10 cellular contexts compared by ENCODE assay signal in genomic region chr15:67124111-67124510, GRCh38. TPM values are rescaled to one million over a fixed set of nuclear protein-coding genes. Genes with fewer than 3 reads are reported as not detected.
A peak's percentile ranks its signal among the peaks of the same experiment; 100 is the strongest.
DNase-seq lines count a peak whose midpoint lies in the region; ATAC-seq, FAIRE-seq and TF ChIP-seq lines count a peak whose summit lies in the region.
"Had no signal": no experiment of that assay in that cellular context is flagged by ENCODE, and none has a peak within 500 bp of the region (broad histone marks: within the 10 kb centered on the region; RNA-seq: fewer than 3 reads in every experiment).

No MANE protein-coding gene starts in this region.

- H3K36me3 ChIP-seq in Panc1 (ENCODE audit: control insufficient read depth, insufficient read depth, low read length), result no peaks in the 10 kb centered on the region
- no peaks in the 10 kb centered on the region for H3K36me3 ChIP-seq in endothelial cell of umbilical vein (ENCODE audit: control insufficient read depth in 2 of 2, extremely low read depth in 1 of 2, insufficient read depth in 2 of 2, low read length in 2 of 2)
- no peaks in the 10 kb centered on the region for H3K36me3 ChIP-seq in gastrocnemius medialis

- no peak overlapping the region for H2AFZ ChIP-seq in endothelial cell of umbilical vein (ENCODE audit: low read depth, low read length)

- DNase-seq in CMK (ENCODE audit: low read depth), result peak; percentile 29
- no peak for DNase-seq in Panc1 (ENCODE audit: low read depth, low spot score)
- no peak for DNase-seq in endothelial cell of umbilical vein (ENCODE audit: low read depth, low spot score)
- no peak for DNase-seq in gastrocnemius medialis
- no peak for DNase-seq in NCI-H1105 treated with DMSO at 0.1 percent for 48 hours (lab: John Stamatoyannopoulos, UW)
- DNase-seq in kidney tubule cell (ENCODE audit: low spot score), result no peak
- no peak for DNase-seq in HEK293T (ENCODE audit: extremely low spot score)
- DNase-seq: GDM1, NCI-H187 treated with DMSO at 0.1 percent for 48 hours had no signal

- H3K4me1 ChIP-seq in Panc1 (ENCODE audit: control insufficient read depth, insufficient read depth, low read length), result peaks cover 97% of the 10 kb centered on the region
- H3K4me1 ChIP-seq in endothelial cell of umbilical vein (ENCODE audit: control insufficient read depth, extremely low read depth, insufficient read depth, low read length), result peaks cover 76% of the 10 kb centered on the region
- peaks cover 92% of the 10 kb centered on the region in 2 donors for H3K4me1 ChIP-seq in gastrocnemius medialis

- no peak for TF ChIP-seq CTCF in Panc1 (IDR thresholded peaks at IDR 0.05)
- TF ChIP-seq CTCF in endothelial cell of umbilical vein (IDR thresholded peaks at IDR 0.05; ENCODE audit: extremely low read depth in 1 of 2, insufficient read depth in 1 of 2, low read depth in 1 of 2, low read length in 2 of 2), result no peak
- no peak for TF ChIP-seq CTCF in gastrocnemius medialis (IDR thresholded peaks at IDR 0.05 in 4 of 5, conservative IDR thresholded peaks at IDR 0.05 in 1 of 5)

- in situ Hi-C loops in Panc1 (cut with HindIII; ENCODE audit: low pct_unique_long_range_greater_than_20kb, low sequenced_read_pairs), result no loop called here
- in situ Hi-C loops in gastrocnemius medialis (cut with MboI; ENCODE audit: low sequenced_read_pairs in 4 of 4), result loop anchor here in 1 of 4 donors (10.0 kb wide), 1 partner anchor 49 kb away; no protein-coding TSS in a partner anchor

- H3K4me3 ChIP-seq in Panc1 (ENCODE audit: low read depth in 2 of 2, low read length in 2 of 2) (no peak overlapping the region), endothelial cell of umbilical vein (replicated peaks in 1 of 3; ENCODE audit: insufficient read depth in 1 of 3, low read depth in 1 of 3, low read length in 3 of 3) (no peak overlapping the region), gastrocnemius medialis (no peak overlapping the region)

- no peak for FAIRE-seq in endothelial cell of umbilical vein (lab: Jason Lieb, UNC)

- no peak for ATAC-seq in Panc1
- no peak for ATAC-seq in gastrocnemius medialis
- ATAC-seq in GM18907 (IDR thresholded peaks at IDR 0.05; ENCODE audit: unreplicated experiment), result no peak

- H3K9ac ChIP-seq in endothelial cell of umbilical vein (replicated peaks; ENCODE audit: extremely low read depth, insufficient read depth, low read length), result no peak overlapping the region

- H3K27me3 ChIP-seq in Panc1 (ENCODE audit: control insufficient read depth, insufficient read depth, low read length) (no peaks in the 10 kb centered on the region), endothelial cell of umbilical vein (ENCODE audit: control insufficient read depth in 2 of 2, insufficient read depth in 2 of 2, low read length in 2 of 2) (no peaks in the 10 kb centered on the region), gastrocnemius medialis (no peaks in the 10 kb centered on the region)

- CTCF ChIA-PET in Panc1 (lab: Charles Lee), result no interaction called here
- CTCF ChIA-PET in endothelial cell of umbilical vein (lab: Charles Lee), result interaction anchor here (0.9 to 1.3 kb wide), 3 partner anchors 11 to 19 kb away, joined by 3 to 5 read pairs (median 4); no protein-coding TSS in a partner anchor
- CTCF ChIA-PET in HEK293T (lab: Yijun Ruan, JAX), result interaction anchor here (0.9 kb wide), 1 partner anchor 178 kb away, joined by 3 read pairs; no protein-coding TSS in a partner anchor

- H3K79me2 ChIP-seq in endothelial cell of umbilical vein (ENCODE audit: control insufficient read depth, insufficient read depth, low read length), result peaks cover 93% of the 10 kb centered on the region

- H3K9me3 ChIP-seq in Panc1 (ENCODE audit: control insufficient read depth, insufficient read depth, low read depth, low read length) (no peaks in the 10 kb centered on the region), endothelial cell of umbilical vein (replicated peaks; ENCODE audit: control insufficient read depth, insufficient read depth, low read length) (no peaks in the 10 kb centered on the region), gastrocnemius medialis (no peaks in the 10 kb centered on the region)

- dilution Hi-C loops in endothelial cell of umbilical vein (cut with MboI; ENCODE audit: extremely low pct_ligation_motif_present, low sequenced_read_pairs), result no loop called here

- H3K9me1 ChIP-seq in endothelial cell of umbilical vein (replicated peaks; ENCODE audit: control insufficient read depth, extremely low read depth, insufficient read depth, low read length), result no peaks in the 10 kb centered on the region

- H4K20me1 ChIP-seq in endothelial cell of umbilical vein (replicated peaks; ENCODE audit: control insufficient read depth, extremely low read depth, insufficient read depth, low read length), result no peaks in the 10 kb centered on the region

- H3K27ac ChIP-seq in Panc1 (ENCODE audit: low read length) (peak overlapping the region; percentile 100), endothelial cell of umbilical vein (ENCODE audit: insufficient read depth, low read depth, low read length) (peak overlapping the region; percentile 80), gastrocnemius medialis (peak overlapping the region; percentile 92 to 98 (median 94))

- H3K4me2 ChIP-seq in endothelial cell of umbilical vein (ENCODE audit: insufficient read depth, low read length), result no peak overlapping the region

- TF ChIP-seq POLR2A in endothelial cell of umbilical vein (IDR thresholded peaks at IDR 0.05; ENCODE audit: low read depth, low read length) (no peak), gastrocnemius medialis (IDR thresholded peaks at IDR 0.05) (no peak)

- BruUV-seq in Panc1 (replicated peaks; lab: Mats Ljungman, UMichigan), result no TSS peak
- BruUV-seq in endothelial cell of umbilical vein (replicated peaks; lab: Mats Ljungman, UMichigan), result no TSS peak

- intact Hi-C loops in Panc1 (cut with micrococcal nuclease; ENCODE audit: unreplicated experiment) (loop anchor here (10.0 kb wide), 1 partner anchor 49 kb away; no protein-coding TSS in a partner anchor), endothelial cell of umbilical vein (cut with micrococcal nuclease) (no loop called here), gastrocnemius medialis (cut with DNase I; ENCODE audit: low total_unique reads) (no loop called here)

- POLR2A ChIA-PET in Panc1 (lab: Charles Lee) (interaction anchor here (0.6 to 1.5 kb wide), 7 partner anchors 11 to 53 kb away, joined by 3 to 4 read pairs (median 3); no protein-coding TSS in a partner anchor), endothelial cell of umbilical vein (lab: Charles Lee) (no interaction called here), HEK293T (lab: Yijun Ruan, JAX) (interaction anchor here (1.4 kb wide), 1 partner anchor 18 kb away, joined by 3 read pairs; no protein-coding TSS in a partner anchor)

TF ChIP-seq in endothelial cell of umbilical vein, 7 proteins besides CTCF, POLR2A, EP300 and RAD21:
- TF ChIP-seq MAX (IDR thresholded peaks at IDR 0.05; ENCODE audit: insufficient read depth, insufficient read length) (no peak), EZH2 (IDR thresholded peaks at IDR 0.05; ENCODE audit: borderline replicate concordance, low read depth, low read length, severe bottlenecking) (no peak), POLR2AphosphoS5 (IDR thresholded peaks at IDR 0.05; ENCODE audit: insufficient read depth, low read depth, low read length) (no peak), MYC (IDR thresholded peaks at IDR 0.05; ENCODE audit: low read depth, low read length) (no peak), FOS (IDR thresholded peaks at IDR 0.05; ENCODE audit: borderline replicate concordance, insufficient read depth, low read length) (no peak), GATA2 (IDR thresholded peaks at IDR 0.05; ENCODE audit: insufficient read depth, insufficient read length, low read depth, low read length) (no peak), JUN (IDR thresholded peaks at IDR 0.05; ENCODE audit: borderline replicate concordance, insufficient read depth, insufficient read length, low read depth) (no peak)

TF ChIP-seq in HEK293T, 16 proteins besides CTCF, POLR2A, EP300 and RAD21:
- TF ChIP-seq HDGF (IDR thresholded peaks at IDR 0.05; ENCODE audit: borderline replicate concordance) (no peak), FOXK2 (IDR thresholded peaks at IDR 0.05) (no peak), L3MBTL2 (conservative IDR thresholded peaks at IDR 0.05) (no peak), LEF1 (IDR thresholded peaks at IDR 0.05; ENCODE audit: borderline replicate concordance) (no peak), BHLHE40 (IDR thresholded peaks at IDR 0.05; ENCODE audit: borderline replicate concordance) (no peak), PKNOX1 (IDR thresholded peaks at IDR 0.05) (no peak), NFRKB (IDR thresholded peaks at IDR 0.05) (no peak), ELF4 (IDR thresholded peaks at IDR 0.05) (no peak), SP1 (IDR thresholded peaks at IDR 0.05) (no peak), TARDBP (IDR thresholded peaks at IDR 0.05) (no peak), ARNT (IDR thresholded peaks at IDR 0.05) (no peak), CTBP1 (IDR thresholded peaks at IDR 0.05; ENCODE audit: borderline replicate concordance) (no peak)

RNA-seq across cellular contexts. Expression of gene SMAD3, which starts 58.7 kb away (rescaled TPM):
- total RNA-seq in Panc1 (2021; ENCODE audit: unreplicated experiment) (394 TPM), endothelial cell of umbilical vein (71.7 and 88.2 TPM in 2 replicates), gastrocnemius medialis (10 to 100 TPM; 15.9 to 61.7 (median 26.3) TPM)
- polyA plus RNA-seq in Panc1 (2012; ENCODE audit: insufficient read length), result 255 TPM
- polyA plus RNA-seq in endothelial cell of umbilical vein, result 53.4 and 56.4 TPM in 2 replicates
- polyA plus RNA-seq in endothelial cell of umbilical vein (2011; cell fraction: cytosol; rRNA removed), result 47.7 and 47.9 TPM in 2 replicates
- polyA plus RNA-seq in endothelial cell of umbilical vein (2011; cell fraction: nucleus; rRNA removed), result 114 and 122 TPM in 2 replicates
- 87.3 and 91.3 TPM in 2 replicates for polyA plus RNA-seq in endothelial cell of umbilical vein (2012)
- 53.1 and 59.9 TPM in 2 replicates for polyA minus RNA-seq in endothelial cell of umbilical vein
- polyA minus RNA-seq in endothelial cell of umbilical vein (2011; cell fraction: cytosol; rRNA and poly(A)+ RNA removed), result 13.7 TPM
- 73.9 and 75.1 TPM in 2 replicates for polyA minus RNA-seq in endothelial cell of umbilical vein (2011; cell fraction: nucleus; rRNA and poly(A)+ RNA removed)
